Comparison of ENCODE assay signal across 8 cellular contexts in genomic region chr2:240586198-240586918, GRCh38. TPM values are rescaled to one million over a fixed set of nuclear protein-coding genes. Genes with fewer than 3 reads are reported as not detected.
DNase-seq lines count a peak whose midpoint lies in the region; ATAC-seq and TF ChIP-seq lines count a peak whose summit lies in the region.

TSS of gene CAPN10 (plus strand) at chr2:240586734. CDS start at chr2:240586912, 178 bp downstream.

- peak within 1 kb of the TSS; percentile 96 for H3K9ac ChIP-seq in BLaER1

- H3K4me3 ChIP-seq in BLaER1 (peak within 1 kb of the TSS; percentile 98), left lung (peak within 1 kb of the TSS; percentile 96 to 98)

- POLR2A ChIA-PET in activated CD4-positive, alpha-beta T cell treated with anti-CD3 and anti-CD28 coated beads, Interleukin-2, amount 10 ng/mL, durations not matched to agents 7 days and 5 days (lab: Charles Lee): interaction anchor here (0.9 to 1.9 kb wide), 2 partner anchors 20 to 39 kb away, joined by 3 to 11 read pairs; partner anchors contain the start of gene GPR35

- peak; percentile 94 for DNase-seq in NCI-H69 (lab: John Stamatoyannopoulos, UW)
- DNase-seq in activated CD4-positive, alpha-beta T cell treated with anti-CD3 and anti-CD28 coated beads, Interleukin-2, amount 10 ng/mL, durations not matched to agents 7 days and 5 days: peak; percentile 97
- DNase-seq in dedifferentiated amniotic fluid mesenchymal stem cell (ENCODE audit: extremely low spot score): peak; percentile 96
- DNase-seq in left lung: peak; percentile 99
- peak; percentile 94 for DNase-seq in stimulated activated CD4-positive, alpha-beta T cell treated with anti-CD3 and anti-CD28 coated beads, Interleukin-2, amount 100 ng/mL, for 48 hours

- H3K4me2 ChIP-seq in BLaER1: peak within 1 kb of the TSS; percentile 94

- ATAC-seq in GM19328 (IDR thresholded peaks at IDR 0.05; ENCODE audit: unreplicated experiment): peak; percentile 53
- ATAC-seq in HG03520 (IDR thresholded peaks at IDR 0.05; ENCODE audit: unreplicated experiment): peak; percentile 52
- peak; percentile 97 for ATAC-seq in left lung

- no peaks in the 10 kb centered on the region for H3K27me3 ChIP-seq in BLaER1
- no peaks in the 10 kb centered on the region for H3K27me3 ChIP-seq in left lung

- peak within 1 kb of the TSS; percentile 93 for H3K27ac Mint-ChIP-seq in activated CD4-positive, alpha-beta T cell treated with anti-CD3 and anti-CD28 coated beads, Interleukin-2, amount 10 ng/mL, durations not matched to agents 7 days and 5 days

- peaks cover 6% of the 10 kb centered on the region for H3K36me3 Mint-ChIP-seq in activated CD4-positive, alpha-beta T cell treated with anti-CD3 and anti-CD28 coated beads, Interleukin-2, amount 10 ng/mL, durations not matched to agents 7 days and 5 days (ENCODE audit: low read depth)

- H3K27ac ChIP-seq in BLaER1: peak within 1 kb of the TSS; percentile 99
- peak within 1 kb of the TSS; percentile 87 to 88 for H3K27ac ChIP-seq in left lung

- TF ChIP-seq CTCF in left lung (IDR thresholded peaks at IDR 0.05): no peak

- H3K9me3 Mint-ChIP-seq in activated CD4-positive, alpha-beta T cell treated with anti-CD3 and anti-CD28 coated beads, Interleukin-2, amount 10 ng/mL, durations not matched to agents 7 days and 5 days: no peaks in the 10 kb centered on the region

- peak within 1 kb of the TSS; percentile 92 for H3K4me3 Mint-ChIP-seq in activated CD4-positive, alpha-beta T cell treated with anti-CD3 and anti-CD28 coated beads, Interleukin-2, amount 10 ng/mL, durations not matched to agents 7 days and 5 days

- H3K9me3 ChIP-seq in BLaER1 (peaks cover 5% of the 10 kb centered on the region), left lung (no peaks in the 10 kb centered on the region)

- H3K4me1 ChIP-seq in BLaER1 (peaks cover 61% of the 10 kb centered on the region), left lung (peaks cover 23 to 48% of the 10 kb centered on the region in 2 donors)

- H4K20me1 ChIP-seq in BLaER1: peaks cover 59% of the 10 kb centered on the region

- no peaks in the 10 kb centered on the region for H3K27me3 Mint-ChIP-seq in activated CD4-positive, alpha-beta T cell treated with anti-CD3 and anti-CD28 coated beads, Interleukin-2, amount 10 ng/mL, durations not matched to agents 7 days and 5 days

- H3K36me3 ChIP-seq in BLaER1: peaks cover 45% of the 10 kb centered on the region
- peaks cover 0 to 21% of the 10 kb centered on the region in 2 donors for H3K36me3 ChIP-seq in left lung

- intact Hi-C loops in left lung (cut with DNase I): no loop called here

- CTCF ChIA-PET in activated CD4-positive, alpha-beta T cell treated with anti-CD3 and anti-CD28 coated beads, Interleukin-2, amount 10 ng/mL, durations not matched to agents 7 days and 5 days (lab: Charles Lee): interaction anchor here (1.2 to 6.6 kb wide), 13 partner anchors 8 to 73 kb away, joined by 3 to 67 read pairs (median 7); partner anchors contain the start of gene ANKMY1

- peaks cover 56% of the 10 kb centered on the region for H3K4me1 Mint-ChIP-seq in activated CD4-positive, alpha-beta T cell treated with anti-CD3 and anti-CD28 coated beads, Interleukin-2, amount 10 ng/mL, durations not matched to agents 7 days and 5 days

RNA-seq across cellular contexts. Expression of gene CAPN10, which starts in this region (rescaled TPM):
- 10 to 100 TPM; 40.5 to 58.6 TPM for total RNA-seq in activated CD4-positive, alpha-beta T cell treated with anti-CD3 and anti-CD28 coated beads, Interleukin-2, amount 10 ng/mL, durations not matched to agents 7 days and 5 days
- 10 to 100 TPM; 31.2 to 31.9 TPM for total RNA-seq in left lung

Comparison
In these comparisons a context has a peak if more than half of its experiments do, and no peak if none do; other contexts are left out.
1. Peak in every context shown above with its lines: DNase-seq, ATAC-seq, H3K4me3 ChIP-seq and H3K27ac ChIP-seq.